20 cellular contexts compared by ENCODE assay signal in genomic region chr7:147096629-147097028, GRCh38.
"Had no signal": no experiment of that assay in that cellular context is flagged by ENCODE, and none has a peak within 500 bp of the region (broad histone marks: within the 10 kb centered on the region; RNA-seq: fewer than 3 reads in every experiment).

No MANE protein-coding gene starts in this region.

- ATAC-seq: effector memory CD8-positive, alpha-beta T cell; gastrocnemius medialis; heart right ventricle; naive thymus-derived CD8-positive, alpha-beta T cell; sciatic nerve; stimulated activated memory B cell treated with anti-CD40 and anti-IgM and Interleukin-4, amounts not matched to agents 10 μg/mL and 1 μg/mL and 100 μg/mL, for 72 hours had no signal

- H3K9me3 ChIP-seq: esophagus muscularis mucosa, gastrocnemius medialis, neutrophil, thoracic aorta had no signal

- H3K27ac ChIP-seq: epithelial cell of prostate, esophagus muscularis mucosa, gastrocnemius medialis, heart right ventricle, neutrophil, spleen, stomach, thoracic aorta had no signal

- DNase-seq: effector memory CD8-positive, alpha-beta T cell; gastrocnemius medialis; heart right ventricle; hypothalamus; kidney glomerular epithelial cell; naive thymus-derived CD8-positive, alpha-beta T cell; posterior cingulate gyrus; spleen; stimulated activated CD4-positive, alpha-beta T cell treated with anti-CD3 and anti-CD28 coated beads, Interleukin-15, amount 100 ng/mL, for 24 hours; stimulated activated CD4-positive, alpha-beta T cell treated with anti-CD3 and anti-CD28 coated beads, Interleukin-1b, Interleukin-23, amount 100 ng/mL, for 48 hours; stimulated activated CD4-positive, alpha-beta T cell treated with anti-CD3 and anti-CD28 coated beads, Interleukin-4, amount 100 ng/mL, for 24 hours; stomach; substantia nigra; trophoblast cell had no signal

- H3K4me3 ChIP-seq: esophagus muscularis mucosa, gastrocnemius medialis, heart right ventricle, spleen, stomach, thoracic aorta had no signal

- H3K27me3 ChIP-seq: esophagus muscularis mucosa, gastrocnemius medialis, heart right ventricle, neutrophil, spleen, stomach had no signal

- H3K36me3 ChIP-seq: esophagus muscularis mucosa, gastrocnemius medialis, heart right ventricle, neutrophil, spleen, stomach, thoracic aorta had no signal

- H3K4me1 ChIP-seq: esophagus muscularis mucosa, gastrocnemius medialis, heart right ventricle, spleen, stomach had no signal
